8 cellular contexts compared by ENCODE assay signal in the genomic region with DNA sequence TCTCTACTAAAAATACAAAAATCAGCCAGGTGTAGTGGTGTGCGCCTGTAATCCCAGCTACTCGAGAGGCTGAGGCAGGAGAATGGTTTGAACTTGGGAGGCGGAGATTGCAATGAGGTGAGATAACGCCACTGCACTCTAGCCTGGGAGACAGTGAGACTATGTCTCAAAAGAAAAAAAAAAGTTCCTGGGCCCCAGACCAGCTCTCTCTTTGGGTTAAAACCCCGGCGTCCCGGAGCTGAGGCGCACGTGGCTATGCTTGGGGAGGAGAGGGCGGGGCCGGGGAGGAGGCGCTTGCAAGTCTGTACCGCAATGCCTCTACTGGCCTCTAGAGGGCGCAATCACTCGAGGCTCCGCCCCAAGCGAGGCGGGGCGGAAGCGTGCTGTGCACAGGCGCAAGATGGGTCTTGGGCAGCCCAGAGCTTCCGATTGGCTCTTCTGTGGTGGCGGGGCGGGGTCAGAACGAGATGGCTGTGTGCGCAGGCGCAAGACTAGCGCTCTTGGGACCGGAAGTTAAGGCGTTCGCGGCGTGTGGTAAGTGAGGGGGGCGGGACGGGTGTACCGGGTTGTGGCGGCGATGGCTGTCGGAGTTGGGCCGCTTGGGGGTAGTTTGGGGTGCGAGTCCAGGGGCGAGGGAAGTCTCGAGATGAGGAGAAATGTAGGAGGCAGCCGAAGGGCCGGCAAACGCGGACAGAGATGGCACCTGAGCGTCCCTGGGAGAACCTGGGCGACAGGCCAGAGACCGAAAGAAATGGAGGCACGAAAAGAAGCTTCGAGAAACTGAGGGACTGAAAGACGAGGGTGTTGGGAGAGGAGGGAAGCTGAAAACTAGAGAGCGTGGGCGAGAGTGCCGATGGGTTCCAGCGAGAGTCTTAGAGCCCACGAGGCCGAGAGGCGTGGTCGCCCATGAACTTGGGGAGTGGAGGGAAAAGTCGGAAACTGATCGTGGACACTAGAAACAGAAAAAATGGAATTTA. TPM values are rescaled to one million over a fixed set of nuclear protein-coding genes. Genes with fewer than 3 reads are reported as not detected.
DNase-seq lines count a peak whose midpoint lies in the region; ATAC-seq and TF ChIP-seq lines count a peak whose summit lies in the region.

A gene with protein sequence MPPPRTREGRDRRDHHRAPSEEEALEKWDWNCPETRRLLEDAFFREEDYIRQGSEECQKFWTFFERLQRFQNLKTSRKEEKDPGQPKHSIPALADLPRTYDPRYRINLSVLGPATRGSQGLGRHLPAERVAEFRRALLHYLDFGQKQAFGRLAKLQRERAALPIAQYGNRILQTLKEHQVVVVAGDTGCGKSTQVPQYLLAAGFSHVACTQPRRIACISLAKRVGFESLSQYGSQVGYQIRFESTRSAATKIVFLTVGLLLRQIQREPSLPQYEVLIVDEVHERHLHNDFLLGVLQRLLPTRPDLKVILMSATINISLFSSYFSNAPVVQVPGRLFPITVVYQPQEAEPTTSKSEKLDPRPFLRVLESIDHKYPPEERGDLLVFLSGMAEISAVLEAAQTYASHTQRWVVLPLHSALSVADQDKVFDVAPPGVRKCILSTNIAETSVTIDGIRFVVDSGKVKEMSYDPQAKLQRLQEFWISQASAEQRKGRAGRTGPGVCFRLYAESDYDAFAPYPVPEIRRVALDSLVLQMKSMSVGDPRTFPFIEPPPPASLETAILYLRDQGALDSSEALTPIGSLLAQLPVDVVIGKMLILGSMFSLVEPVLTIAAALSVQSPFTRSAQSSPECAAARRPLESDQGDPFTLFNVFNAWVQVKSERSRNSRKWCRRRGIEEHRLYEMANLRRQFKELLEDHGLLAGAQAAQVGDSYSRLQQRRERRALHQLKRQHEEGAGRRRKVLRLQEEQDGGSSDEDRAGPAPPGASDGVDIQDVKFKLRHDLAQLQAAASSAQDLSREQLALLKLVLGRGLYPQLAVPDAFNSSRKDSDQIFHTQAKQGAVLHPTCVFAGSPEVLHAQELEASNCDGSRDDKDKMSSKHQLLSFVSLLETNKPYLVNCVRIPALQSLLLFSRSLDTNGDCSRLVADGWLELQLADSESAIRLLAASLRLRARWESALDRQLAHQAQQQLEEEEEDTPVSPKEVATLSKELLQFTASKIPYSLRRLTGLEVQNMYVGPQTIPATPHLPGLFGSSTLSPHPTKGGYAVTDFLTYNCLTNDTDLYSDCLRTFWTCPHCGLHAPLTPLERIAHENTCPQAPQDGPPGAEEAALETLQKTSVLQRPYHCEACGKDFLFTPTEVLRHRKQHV (plus strand): TSS at position 497 of the 977 bp plus-strand sequence. CDS start 3,716 bp downstream, outside the sequence.

- POLR2A ChIA-PET in PC-9 (lab: Charles Lee; ENCODE audit: unreplicated experiment), result interaction anchor here (0.5 to 1.0 kb wide), 8 partner anchors 21 to 1015 kb away, joined by 3 to 10 read pairs (median 5); a partner anchor contains a TSS

- in situ Hi-C loops in KBM-7 (cut with MboI; ENCODE audit: low pct_unique_long_range_greater_than_20kb, low sequenced_read_pairs), result no loop called here

- H3K9me2 ChIP-seq in PC-9 (ENCODE audit: insufficient read depth), result no peaks in the 10 kb centered on the region

- BruUV-seq in PC-9 (replicated peaks; lab: Mats Ljungman, UMichigan), result no TSS peak

- H3K27ac ChIP-seq in PC-9 (peak within 1 kb of the TSS; percentile 48; the same call in 1 of the 2 replicates), mucosa of rectum (ENCODE audit: low read depth in 2 of 2, low read length in 2 of 2) (peak within 1 kb of the TSS; percentile 47 to 65)

- H3K9me3 ChIP-seq in PC-9 (ENCODE audit: insufficient read depth, low read depth), result no peaks in the 10 kb centered on the region
- H3K9me3 ChIP-seq in mucosa of rectum (ENCODE audit: control insufficient read depth in 2 of 2, low read length in 2 of 2), result no peaks in the 10 kb centered on the region

- ATAC-seq in GM21619 (IDR thresholded peaks at IDR 0.05; ENCODE audit: unreplicated experiment), result peak; percentile 89

- peak within 1 kb of the TSS; percentile 93 for H2AFZ ChIP-seq in PC-9

- intact Hi-C loops in PC-9 (cut with micrococcal nuclease; ENCODE audit: unreplicated experiment), result loop anchor here (1.0 to 5.0 kb wide), 2 partner anchors 42 to 92 kb away; a partner anchor contains a TSS

- H3K4me3 ChIP-seq in PC-9 (peak within 1 kb of the TSS; percentile 95), epithelial cell of proximal tubule (ENCODE audit: low read depth, low read length) (peak within 1 kb of the TSS; percentile 92), mucosa of rectum (ENCODE audit: low read length in 2 of 2) (peak within 1 kb of the TSS; percentile 91 to 94)

- peak; percentile 99 for TF ChIP-seq CTCF in PC-9 (conservative IDR thresholded peaks at IDR 0.05)
- TF ChIP-seq CTCF in epithelial cell of proximal tubule (conservative IDR thresholded peaks at IDR 0.05; ENCODE audit: low read depth, low read length), result peak; percentile 96

- no peaks in the 10 kb centered on the region for H3K27me3 ChIP-seq in PC-9 (ENCODE audit: insufficient read depth, low read depth)
- H3K27me3 ChIP-seq in mucosa of rectum (ENCODE audit: control insufficient read depth in 2 of 2, insufficient read depth in 2 of 2, low read length in 2 of 2), result no peaks in the 10 kb centered on the region

- peaks cover 49% of the 10 kb centered on the region for H3K79me2 ChIP-seq in PC-9 (ENCODE audit: low read depth)

- CTCF ChIA-PET in PC-9 (lab: Charles Lee), result interaction anchor here (0.5 to 2.1 kb wide), 21 partner anchors 12 to 854 kb away, joined by 3 to 18 read pairs (median 4); a partner anchor contains a TSS

- peak within 1 kb of the TSS; percentile 93 for H3K4me2 ChIP-seq in PC-9

- peak; percentile 97 for DNase-seq in DMS53 treated with DMSO at 0.1 percent for 48 hours (lab: John Stamatoyannopoulos, UW; ENCODE audit: unreplicated experiment)
- DNase-seq in KBM-7, result peak; percentile 99
- peak; percentile 99 for DNase-seq in PC-9
- DNase-seq in activated T-cell treated with anti-CD3 and anti-CD28 coated beads, Interleukin-2, amount 50 U/mL, for 1 hour, result peak; percentile 99
- peak; percentile 82 for DNase-seq in epithelial cell of proximal tubule (ENCODE audit: low read depth)
- peak; percentile 99 for DNase-seq in stimulated activated CD8-positive, alpha-beta memory T cell treated with anti-CD3 and anti-CD28 coated beads, Interleukin-4, amount 100 ng/mL, for 48 hours

- H4K20me1 ChIP-seq in PC-9 (ENCODE audit: insufficient read depth), result peaks cover 30% of the 10 kb centered on the region

- H3F3A ChIP-seq in PC-9 (ENCODE audit: insufficient read depth, low read depth), result peaks cover 13% of the 10 kb centered on the region; the same call in 1 of the 2 replicates

- H3K36me3 ChIP-seq in PC-9 (ENCODE audit: low read depth), result peaks cover 25% of the 10 kb centered on the region
- peaks cover under 1 to 10% of the 10 kb centered on the region in 2 donors for H3K36me3 ChIP-seq in mucosa of rectum (ENCODE audit: control insufficient read depth in 2 of 2, insufficient read depth in 2 of 2, low read length in 2 of 2)

- H3K9ac ChIP-seq in mucosa of rectum (ENCODE audit: low read depth in 1 of 2, low read length in 2 of 2), result peak within 1 kb of the TSS; percentile 79 to 92

- H3K4me1 ChIP-seq in PC-9 (replicated peaks; ENCODE audit: insufficient read depth), result peaks cover 14% of the 10 kb centered on the region
- H3K4me1 ChIP-seq in mucosa of rectum (ENCODE audit: control insufficient read depth in 2 of 2, insufficient read depth in 2 of 2, low read length in 2 of 2), result peaks cover 5 to 13% of the 10 kb centered on the region in 2 donors

RNA-seq across cellular contexts. Expression of the gene that starts here (rescaled TPM):
- total RNA-seq in PC-9 (2021) (23.0 TPM in 2 replicates), epithelial cell of proximal tubule (11.5 and 18.8 TPM in 2 replicates)

Comparison
In these comparisons a context has a peak if more than half of its experiments do, and no peak if none do; other contexts are left out.
1. Peak in every context shown above with its lines: DNase-seq, ATAC-seq, H3K4me3 ChIP-seq and H3K27ac ChIP-seq.